ENCODE assay signal across 8 cellular contexts in the genomic region with DNA sequence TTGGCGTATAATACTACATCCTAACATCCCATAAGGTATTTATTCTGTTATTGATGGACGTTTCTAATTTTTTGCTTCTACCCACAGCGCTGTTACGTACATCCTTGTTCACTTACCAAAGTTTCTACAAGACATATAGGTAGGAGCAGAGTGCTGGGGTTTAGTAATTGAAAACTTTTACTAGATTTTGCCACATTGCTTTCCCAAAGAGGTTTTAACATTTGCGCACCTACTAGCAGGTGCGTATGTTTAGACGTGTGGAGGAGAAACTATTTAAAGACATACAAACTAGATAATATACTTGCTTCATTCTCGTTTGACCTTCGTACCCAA. TPM values are rescaled to one million over a fixed set of nuclear protein-coding genes. Genes with fewer than 3 reads are reported as not detected.
DNase-seq lines count a peak whose midpoint lies in the region; ATAC-seq and TF ChIP-seq lines count a peak whose summit lies in the region.

No MANE protein-coding gene starts in this region.

- H3K27me3 Mint-ChIP-seq in naive thymus-derived CD8-positive, alpha-beta T cell: no peaks in the 10 kb centered on the region

- peaks cover 28 to 55% (median 51%) of the 10 kb centered on the region in 4 donors for H3K4me1 Mint-ChIP-seq in naive thymus-derived CD8-positive, alpha-beta T cell

- peak overlapping the region; percentile 89 to 99 (median 98) for H3K4me3 Mint-ChIP-seq in naive thymus-derived CD8-positive, alpha-beta T cell

- POLR2A ChIA-PET in naive thymus-derived CD8-positive, alpha-beta T cell (lab: Charles Lee): interaction anchor here (0.6 to 1.1 kb wide), 22 partner anchors 11 to 369 kb away, joined by 3 to 14 read pairs (median 6); partner anchors contain the start of genes LNX2, RASL11A and USP12

- peak overlapping the region; percentile 99 to 100 (median 100) for H3K27ac Mint-ChIP-seq in naive thymus-derived CD8-positive, alpha-beta T cell

- no peaks in the 10 kb centered on the region for H3K9me3 Mint-ChIP-seq in naive thymus-derived CD8-positive, alpha-beta T cell

- H3K36me3 Mint-ChIP-seq in naive thymus-derived CD8-positive, alpha-beta T cell: peaks cover 0 to 27% (median 10%) of the 10 kb centered on the region in 3 donors

- peak; percentile 10 for ATAC-seq in GM18858 (IDR thresholded peaks at IDR 0.05; ENCODE audit: unreplicated experiment)
- peak; percentile 4 for ATAC-seq in HG03342 (IDR thresholded peaks at IDR 0.05; ENCODE audit: unreplicated experiment)
- peak; percentile 41 to 66 for ATAC-seq in naive thymus-derived CD8-positive, alpha-beta T cell
- ATAC-seq in HG02870 (IDR thresholded peaks at IDR 0.05; ENCODE audit: unreplicated experiment): no peak

- no peak for TF ChIP-seq CTCF in cardiac fibroblast (IDR thresholded peaks at IDR 0.05; ENCODE audit: low read depth, low read length)

- peak overlapping the region; percentile 96 to 98 for H3K4me3 ChIP-seq in cardiac fibroblast (replicated peaks in 1 of 2; ENCODE audit: low read depth in 2 of 2, low read length in 2 of 2)

- DNase-seq in cardiac fibroblast (ENCODE audit: low read depth in 2 of 2) (no peak), SK-N-DZ (ENCODE audit: low spot score) (no peak), glomerular visceral epithelial cell (ENCODE audit: extremely low spot score) (no peak), GM19238 (ENCODE audit: insufficient read length, low spot score) (no peak)
- DNase-seq in naive thymus-derived CD8-positive, alpha-beta T cell: no peak

RNA-seq across cellular contexts. Expression of gene RPL21, which starts 0.6 kb away (rescaled TPM):
- total RNA-seq in naive thymus-derived CD8-positive, alpha-beta T cell: 1,000 to 10,000 TPM; 2,102 to 2,162 TPM
- 1,000 to 10,000 TPM; 7,933 to 9,149 (median 9,080) TPM for polyA plus RNA-seq in naive thymus-derived CD8-positive, alpha-beta T cell
- polyA plus RNA-seq in SK-N-DZ (2014; cell fraction: cytosol; rRNA removed): 2,704 and 3,032 TPM in 2 replicates
- polyA plus RNA-seq in SK-N-DZ (2014; cell fraction: nucleus; rRNA removed): 1,401 and 2,146 TPM in 2 replicates

RNA-seq across cellular contexts. Expression of gene RASL11A, which starts 19.8 kb away (rescaled TPM):
- total RNA-seq in naive thymus-derived CD8-positive, alpha-beta T cell: 1 to 10 TPM; 2.9 TPM
- polyA plus RNA-seq in naive thymus-derived CD8-positive, alpha-beta T cell: 1 to 10 TPM in 2 of 3 donors, under 1 TPM in 1; 0.20 to 3.3 (median 1.7) TPM
- 9.6 and 13.2 TPM in 2 replicates for polyA plus RNA-seq in SK-N-DZ (2014; cell fraction: cytosol; rRNA removed)
- 6.0 and 6.5 TPM in 2 replicates for polyA plus RNA-seq in SK-N-DZ (2014; cell fraction: nucleus; rRNA removed)
